In the genomic region with DNA sequence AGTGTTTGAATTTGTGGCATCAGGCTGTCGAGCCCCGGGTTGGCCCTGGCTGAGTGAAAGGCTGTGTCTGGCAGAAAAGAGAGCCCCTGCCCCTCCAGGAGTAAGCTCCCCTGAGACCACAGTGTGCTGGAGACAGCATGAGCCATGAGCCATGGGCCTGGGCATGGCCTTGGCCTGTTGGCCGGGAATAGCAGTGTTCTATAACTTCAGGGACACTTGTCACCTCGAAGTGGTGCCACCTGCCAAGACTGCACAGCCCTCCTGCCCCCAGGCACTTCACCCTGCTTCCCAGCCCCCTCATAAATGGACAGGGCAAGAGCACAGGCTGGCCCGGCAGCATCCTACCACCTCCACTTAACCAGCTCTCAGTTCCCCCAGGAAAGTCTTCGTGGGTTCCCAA, we compare ENCODE assay signal across 1 cellular context.
TF ChIP-seq lines count a peak whose summit lies in the region.

No MANE protein-coding gene starts in this region.

TF ChIP-seq in IMR-90, 13 proteins besides CTCF, POLR2A, EP300 and RAD21:
- TF ChIP-seq CEBPB (IDR thresholded peaks at IDR 0.05; ENCODE audit: low read depth, low read length) (no peak), RFX5 (IDR thresholded peaks at IDR 0.05; ENCODE audit: low read depth, low read length) (no peak), BHLHE40 (IDR thresholded peaks at IDR 0.05; ENCODE audit: low read depth, low read length) (no peak), RCOR1 (IDR thresholded peaks at IDR 0.05; ENCODE audit: insufficient replicate concordance, low read length) (no peak), NFE2L2 (IDR thresholded peaks at IDR 0.05; ENCODE audit: low read depth, low read length) (no peak), SMC3 (IDR thresholded peaks at IDR 0.05; ENCODE audit: low read depth, low read length) (no peak), MAZ (IDR thresholded peaks at IDR 0.05; ENCODE audit: borderline replicate concordance, low read depth, low read length) (no peak), MAFK (IDR thresholded peaks at IDR 0.05; ENCODE audit: low read depth, low read length) (no peak), MXI1 (IDR thresholded peaks at IDR 0.05; ENCODE audit: borderline replicate concordance, low read depth, low read length) (no peak)
- TF ChIP-seq, protein P1, sequence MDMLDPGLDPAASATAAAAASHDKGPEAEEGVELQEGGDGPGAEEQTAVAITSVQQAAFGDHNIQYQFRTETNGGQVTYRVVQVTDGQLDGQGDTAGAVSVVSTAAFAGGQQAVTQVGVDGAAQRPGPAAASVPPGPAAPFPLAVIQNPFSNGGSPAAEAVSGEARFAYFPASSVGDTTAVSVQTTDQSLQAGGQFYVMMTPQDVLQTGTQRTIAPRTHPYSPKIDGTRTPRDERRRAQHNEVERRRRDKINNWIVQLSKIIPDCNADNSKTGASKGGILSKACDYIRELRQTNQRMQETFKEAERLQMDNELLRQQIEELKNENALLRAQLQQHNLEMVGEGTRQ (IDR thresholded peaks at IDR 0.05; ENCODE audit: low read depth, low read length) = no peak
- TF ChIP-seq, protein P2, sequence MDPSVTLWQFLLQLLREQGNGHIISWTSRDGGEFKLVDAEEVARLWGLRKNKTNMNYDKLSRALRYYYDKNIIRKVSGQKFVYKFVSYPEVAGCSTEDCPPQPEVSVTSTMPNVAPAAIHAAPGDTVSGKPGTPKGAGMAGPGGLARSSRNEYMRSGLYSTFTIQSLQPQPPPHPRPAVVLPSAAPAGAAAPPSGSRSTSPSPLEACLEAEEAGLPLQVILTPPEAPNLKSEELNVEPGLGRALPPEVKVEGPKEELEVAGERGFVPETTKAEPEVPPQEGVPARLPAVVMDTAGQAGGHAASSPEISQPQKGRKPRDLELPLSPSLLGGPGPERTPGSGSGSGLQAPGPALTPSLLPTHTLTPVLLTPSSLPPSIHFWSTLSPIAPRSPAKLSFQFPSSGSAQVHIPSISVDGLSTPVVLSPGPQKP (IDR thresholded peaks at IDR 0.05; ENCODE audit: borderline replicate concordance, low read depth, low read length) = no peak
